ENCODE assay signal across 11 cellular contexts in genomic region chr16:20906225-20906870, GRCh38. TPM values are rescaled to one million over a fixed set of nuclear protein-coding genes. Genes with fewer than 3 reads are reported as not detected.
A peak's percentile ranks its signal among the peaks of the same experiment; 100 is the strongest.
DNase-seq lines count a peak whose midpoint lies in the region; ATAC-seq, FAIRE-seq and TF ChIP-seq lines count a peak whose summit lies in the region.
"Had no signal": no experiment of that assay in that cellular context is flagged by ENCODE, and none has a peak within 500 bp of the region (broad histone marks: within the 10 kb centered on the region; RNA-seq: fewer than 3 reads in every experiment).

No MANE protein-coding gene starts in this region.

- H3K4me1 ChIP-seq in thyroid gland, result peaks cover 21 to 62% of the 10 kb centered on the region in 2 donors

- no peaks in the 10 kb centered on the region for H3K27me3 ChIP-seq in thyroid gland

- intact Hi-C loops in thyroid gland (cut with DNase I), result loop anchor here (10.0 kb wide), 1 partner anchor 52 kb away; no protein-coding TSS in a partner anchor

- TF ChIP-seq POLR2A in thyroid gland (IDR thresholded peaks at IDR 0.05) (no peak), GM12891 (IDR thresholded peaks at IDR 0.05; ENCODE audit: low read depth, low read length) (no peak)

- ATAC-seq in HG02970 (IDR thresholded peaks at IDR 0.05; ENCODE audit: low FRiP score, unreplicated experiment), result no peak
- ATAC-seq: mucosa of descending colon had no signal

- FAIRE-seq in HTR-8/SVneo (lab: Jason Lieb, UNC) (no peak), GM12891 (lab: Jason Lieb, UNC) (no peak)
- FAIRE-seq: GM12892 had no signal

- H3K36me3 ChIP-seq in thyroid gland, result no peaks in the 10 kb centered on the region

- no peak for TF ChIP-seq CTCF in cardiac fibroblast (IDR thresholded peaks at IDR 0.05; ENCODE audit: low read depth, low read length)
- no peak for TF ChIP-seq CTCF in thyroid gland (IDR thresholded peaks at IDR 0.05)

- no peaks in the 10 kb centered on the region for H3K9me3 ChIP-seq in thyroid gland
- H3K9me3 ChIP-seq: mucosa of descending colon had no signal

- WGBS in thyroid gland, 2 donors, result 66 to 71% methylated on average over 2 of the region's 2 CpGs

- peak overlapping the region; percentile 21 to 64 (median 50) for H3K27ac ChIP-seq in thyroid gland

- DNase-seq in HTR-8/SVneo (ENCODE audit: insufficient read length, low spot score) (peak; percentile 43), cardiac fibroblast (ENCODE audit: low read depth in 2 of 2) (peak; percentile 95 to 96), kidney tubule cell (ENCODE audit: low spot score) (peak; percentile 83), thyroid gland (no peak), NCI-H69 (lab: John Stamatoyannopoulos, UW) (no peak), NCI-H1092 treated with DMSO at 0.1 percent for 48 hours (lab: John Stamatoyannopoulos, UW) (no peak), GM12891 (ENCODE audit: insufficient read length, low spot score) (no peak)
- DNase-seq: MM.1S, mucosa of descending colon had no signal

- peak overlapping the region in 1 of 2 donors; percentile 3 for H3K4me3 ChIP-seq in cardiac fibroblast (replicated peaks in 1 of 2; ENCODE audit: low read depth in 2 of 2, low read length in 2 of 2)
- no peak overlapping the region for H3K4me3 ChIP-seq in thyroid gland (replicated peaks in 1 of 3)
- H3K4me3 ChIP-seq: mucosa of descending colon had no signal

TF ChIP-seq in GM12891, 5 proteins besides CTCF, POLR2A, EP300 and RAD21:
- TF ChIP-seq TAF1 (IDR thresholded peaks at IDR 0.05; ENCODE audit: low read depth, low read length) (no peak), PAX5 (IDR thresholded peaks at IDR 0.05; ENCODE audit: insufficient read depth, low read length, severe bottlenecking) (no peak), POU2F2 (IDR thresholded peaks at IDR 0.05; ENCODE audit: low read depth, low read length) (no peak), POLR2AphosphoS5 (IDR thresholded peaks at IDR 0.05; ENCODE audit: low read depth, low read length) (no peak), SPI1 (IDR thresholded peaks at IDR 0.05; ENCODE audit: low read depth, low read length) (no peak)

RNA-seq across cellular contexts. Expression of gene LYRM1, which starts 5.8 kb away (rescaled TPM):
- 10 to 100 TPM; 32.8 to 43.7 (median 41.0) TPM for total RNA-seq in thyroid gland
- 32.4 TPM for polyA plus RNA-seq in GM12891 (2012; ENCODE audit: low read depth, missing spikeins)

RNA-seq across cellular contexts. Expression of gene DCUN1D3, which starts 6.2 kb away (rescaled TPM):
- total RNA-seq in thyroid gland, result 10 to 100 TPM; 10.3 to 13.7 (median 11.8) TPM
- 1.9 TPM for polyA plus RNA-seq in GM12891 (2012; ENCODE audit: low read depth, missing spikeins)

Comparison
In these comparisons a context has a peak if more than half of its experiments do, and no peak if none do; other contexts are left out.
1. DNase-seq: peak in HTR-8/SVneo (single experiment), cardiac fibroblast (2 of 2) and kidney tubule cell (single experiment); none in thyroid gland (0 of 2), NCI-H69 (single experiment), NCI-H1092 treated with DMSO at 0.1 percent for 48 hours (single experiment) and GM12891 (single experiment).